1 cellular context compared by ENCODE assay signal in the genomic region with DNA sequence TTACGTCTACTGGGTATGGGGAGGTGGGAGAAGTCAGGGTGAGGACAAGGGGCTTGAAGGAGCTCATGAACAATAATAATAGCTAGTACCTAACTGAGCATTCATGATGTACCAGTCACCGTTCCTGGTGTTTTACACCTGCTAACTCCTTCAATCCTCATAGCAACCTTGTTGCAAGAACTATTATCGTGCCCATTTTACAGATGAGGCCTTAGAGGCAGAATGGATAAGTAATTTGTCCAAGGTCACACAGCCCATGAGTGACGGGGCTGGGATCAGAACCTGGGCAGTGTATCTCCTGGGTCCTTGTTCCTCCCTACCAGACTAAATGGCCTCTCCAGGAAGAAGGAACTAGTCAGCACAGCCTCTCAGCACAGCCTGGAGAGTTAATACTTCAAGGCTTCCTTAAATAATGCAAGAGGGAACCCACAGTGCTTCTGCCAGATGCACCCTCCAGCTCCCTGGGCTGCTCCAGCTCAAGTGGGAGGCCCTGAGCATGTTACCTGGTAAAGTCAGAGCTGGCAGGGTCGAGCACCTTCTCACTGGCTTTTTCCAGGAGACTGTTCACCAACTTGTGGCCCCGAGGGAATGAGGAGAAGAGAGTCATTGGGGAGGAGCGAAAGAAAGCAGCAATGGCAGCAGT.
TF ChIP-seq lines count a peak whose summit lies in the region.

No MANE protein-coding gene starts in this region.

TF ChIP-seq in K562, 482 proteins besides CTCF, POLR2A, EP300 and RAD21:
- TF ChIP-seq BCOR (IDR thresholded peaks at IDR 0.05) (0 out of 2 replicates have a peak, but pooled peaks have one; percentile 36), ESRRA (IDR thresholded peaks at IDR 0.05; ENCODE audit: borderline replicate concordance, low read depth) (peak; percentile 52), RBM25 (IDR thresholded peaks at IDR 0.05; ENCODE audit: low read depth, low read length, severe bottlenecking) (peak; percentile 64), KDM1A (IDR thresholded peaks at IDR 0.05) (0 out of 4 replicates have a peak, but pooled peaks of 1 of the 2 experiments have one; percentile 12), NR1H2 (CRISPR knock-in tag; IDR thresholded peaks at IDR 0.05) (no peak)
